Comparison of ENCODE assay signal across 1 cellular context in genomic region chr2:42874838-42875801, GRCh38.
TF ChIP-seq lines count a peak whose summit lies in the region.

No MANE protein-coding gene starts in this region.

TF ChIP-seq in H1, 55 proteins besides CTCF, POLR2A, EP300 and RAD21 (continued from another document):
- no peak for TF ChIP-seq YY1 (IDR thresholded peaks at IDR 0.05; ENCODE audit: low read depth, low read length)
- no peak for TF ChIP-seq BRCA1 (IDR thresholded peaks at IDR 0.05; ENCODE audit: low read depth, low read length)
- no peak for TF ChIP-seq CHD7 (IDR thresholded peaks at IDR 0.05; ENCODE audit: insufficient replicate concordance, low read length)
- no peak for TF ChIP-seq USF2 (IDR thresholded peaks at IDR 0.05; ENCODE audit: low read length)
- no peak for TF ChIP-seq CHD1 (IDR thresholded peaks at IDR 0.05; ENCODE audit: low read depth, low read length)
- TF ChIP-seq HDAC6 (IDR thresholded peaks at IDR 0.05; ENCODE audit: low read depth, low read length), result no peak
- TF ChIP-seq TEAD4 (IDR thresholded peaks at IDR 0.05; ENCODE audit: low read depth, low read length), result no peak
- no peak for TF ChIP-seq SP4 (IDR thresholded peaks at IDR 0.05; ENCODE audit: low read length)
- no peak for TF ChIP-seq KDM5A (IDR thresholded peaks at IDR 0.05; ENCODE audit: low read length)
